13 cellular contexts compared by ENCODE assay signal in the genomic region with DNA sequence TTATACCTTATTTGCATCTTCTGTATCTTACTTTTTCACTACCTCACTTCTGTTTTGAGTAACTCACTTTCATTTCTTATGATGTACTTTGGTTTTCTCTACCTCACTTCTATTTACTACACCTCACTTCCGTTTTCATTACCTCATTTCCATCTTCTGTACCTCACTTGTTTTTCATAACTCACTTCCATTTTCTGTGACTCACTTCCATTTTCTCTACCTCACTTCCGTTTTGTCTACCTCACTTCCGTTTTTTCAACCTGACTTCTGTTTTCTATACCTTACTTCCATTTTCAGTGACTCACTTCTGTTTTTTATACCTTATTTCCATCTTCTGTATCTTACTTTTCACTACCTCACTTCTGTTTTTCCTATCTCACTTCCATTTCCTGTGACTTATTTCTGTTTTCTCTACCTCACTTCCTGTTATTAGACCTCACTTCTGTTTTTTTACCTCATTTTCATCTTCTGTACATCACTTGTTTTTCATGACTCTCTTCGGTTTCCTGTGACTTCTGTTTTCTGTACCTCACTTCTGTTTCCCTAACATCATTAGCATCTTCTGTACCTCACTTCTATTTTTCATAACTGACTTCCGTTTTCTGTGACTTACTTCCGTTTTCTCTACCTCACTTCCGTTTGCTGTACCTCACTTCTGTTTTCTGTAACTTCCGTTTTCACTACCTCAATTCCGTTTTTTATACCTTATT.
"Had no signal": no experiment of that assay in that cellular context is flagged by ENCODE, and none has a peak within 500 bp of the region (broad histone marks: within the 10 kb centered on the region; RNA-seq: fewer than 3 reads in every experiment).

No MANE protein-coding gene starts in this region.

- H3K27ac ChIP-seq: breast epithelium, ovary, testis had no signal

- FAIRE-seq: endometrium had no signal

- H3K36me3 ChIP-seq: breast epithelium, ovary had no signal

- H3K4me1 ChIP-seq: breast epithelium, testis had no signal

- ATAC-seq: esophagus mucosa had no signal

- H3K4me3 Mint-ChIP-seq: activated CD4-positive, alpha-beta memory T cell treated with anti-CD3 and anti-CD28 coated beads, Interleukin-2, amount 10 ng/mL, durations not matched to agents 7 days and 5 days; neural crest cell; stimulated activated naive CD8-positive, alpha-beta T cell treated with anti-CD3 and anti-CD28 coated beads, Interleukin-15, Interleukin-2, amounts not matched to agents 100 ng/mL and 50 ng/mL, for 24 hours had no signal

- H3K27ac Mint-ChIP-seq: activated CD4-positive, alpha-beta memory T cell treated with anti-CD3 and anti-CD28 coated beads, Interleukin-2, amount 10 ng/mL, durations not matched to agents 7 days and 5 days; stimulated activated naive CD8-positive, alpha-beta T cell treated with anti-CD3 and anti-CD28 coated beads, Interleukin-15, Interleukin-2, amounts not matched to agents 100 ng/mL and 50 ng/mL, for 24 hours had no signal

- DNase-seq: activated CD4-positive, alpha-beta memory T cell treated with anti-CD3 and anti-CD28 coated beads, Interleukin-2, amount 10 ng/mL, durations not matched to agents 7 days and 5 days; aorta; dorsolateral prefrontal cortex; hypothalamus; ovary; stimulated activated CD4-positive, alpha-beta T cell treated with anti-CD3 and anti-CD28 coated beads, Interleukin-4, amount 100 ng/mL, for 1 hour; stimulated activated CD8-positive, alpha-beta memory T cell treated with anti-CD3 and anti-CD28 coated beads, Interleukin-4, amount 100 ng/mL, for 48 hours; testis had no signal

- H3K9me3 ChIP-seq: breast epithelium, ovary, testis had no signal

- H3K4me1 Mint-ChIP-seq: activated CD4-positive, alpha-beta memory T cell treated with anti-CD3 and anti-CD28 coated beads, Interleukin-2, amount 10 ng/mL, durations not matched to agents 7 days and 5 days had no signal

- H3K4me3 ChIP-seq: breast epithelium, dorsolateral prefrontal cortex, ovary had no signal

- H3K9me3 Mint-ChIP-seq: neural crest cell; stimulated activated naive CD8-positive, alpha-beta T cell treated with anti-CD3 and anti-CD28 coated beads, Interleukin-15, Interleukin-2, amounts not matched to agents 100 ng/mL and 50 ng/mL, for 24 hours had no signal

- H3K27me3 Mint-ChIP-seq: activated CD4-positive, alpha-beta memory T cell treated with anti-CD3 and anti-CD28 coated beads, Interleukin-2, amount 10 ng/mL, durations not matched to agents 7 days and 5 days; stimulated activated naive CD8-positive, alpha-beta T cell treated with anti-CD3 and anti-CD28 coated beads, Interleukin-15, Interleukin-2, amounts not matched to agents 100 ng/mL and 50 ng/mL, for 24 hours had no signal

- H3K27me3 ChIP-seq: breast epithelium, dorsolateral prefrontal cortex, ovary, testis had no signal
